Comparison of ENCODE assay signal across 2 cellular contexts in genomic region chr3:8443829-8444791, GRCh38.
TF ChIP-seq lines count a peak whose summit lies in the region.

No MANE protein-coding gene starts in this region.

TF ChIP-seq in A549, 52 proteins besides CTCF, POLR2A, EP300 and RAD21 (continued from another document):
- TF ChIP-seq HES2 (IDR thresholded peaks at IDR 0.05): no peak
- no peak for TF ChIP-seq NFE2L2 (conservative IDR thresholded peaks at IDR 0.05; ENCODE audit: low read length)
- peak; percentile 61; the same call in 1 of the 2 replicates for TF ChIP-seq PBX3 (IDR thresholded peaks at IDR 0.05)
- TF ChIP-seq NR3C1 (IDR thresholded peaks at IDR 0.05): no peak
- no peak for TF ChIP-seq FOXS1 (CRISPR knock-in tag; IDR thresholded peaks at IDR 0.05)
- TF ChIP-seq SREBF2 (IDR thresholded peaks at IDR 0.05): no peak
- TF ChIP-seq HEYL (CRISPR knock-in tag; IDR thresholded peaks at IDR 0.05): peak; percentile 44; the same call in 1 of the 2 replicates
- no peak for TF ChIP-seq USF2 (IDR thresholded peaks at IDR 0.05)
- TF ChIP-seq BHLHE40 (IDR thresholded peaks at IDR 0.05; ENCODE audit: low read depth, low read length): no peak
- no peak for TF ChIP-seq ELK1 (IDR thresholded peaks at IDR 0.05; ENCODE audit: low read depth, low read length)
- no peak for TF ChIP-seq ZNF302 (CRISPR knock-in tag; IDR thresholded peaks at IDR 0.05)
- peak; percentile 84 for TF ChIP-seq MAX (IDR thresholded peaks at IDR 0.05)
- TF ChIP-seq CHD4 (IDR thresholded peaks at IDR 0.05; ENCODE audit: borderline replicate concordance): no peak
- peak; percentile 87 for TF ChIP-seq GATA3 (IDR thresholded peaks at IDR 0.05; ENCODE audit: borderline replicate concordance)
- no peak for TF ChIP-seq FOSL2 (IDR thresholded peaks at IDR 0.05)
- TF ChIP-seq FOSL2 (CRISPR knock-in tag; IDR thresholded peaks at IDR 0.05): peak; percentile 80
- TF ChIP-seq ATOH8 (CRISPR knock-in tag; IDR thresholded peaks at IDR 0.05; ENCODE audit: low read depth): peak; percentile 27; the same call in 1 of the 2 replicates
- TF ChIP-seq RFX5 (IDR thresholded peaks at IDR 0.05): 0 out of 2 replicates have a peak, but pooled peaks have one; percentile 67
- peak; percentile 93 to 95 for TF ChIP-seq JUN (IDR thresholded peaks at IDR 0.05)
- peak; percentile 97 for TF ChIP-seq FOSB (CRISPR knock-in tag; IDR thresholded peaks at IDR 0.05)

TF ChIP-seq in HepG2, 621 proteins besides CTCF, POLR2A, EP300 and RAD21 (continued from another document and continues in another):
- TF ChIP-seq PLRG1 (conservative IDR thresholded peaks at IDR 0.05) (no peak), ZNF569 (CRISPR knock-in tag; IDR thresholded peaks at IDR 0.05; ENCODE audit: borderline replicate concordance) (no peak), KLF12 (CRISPR knock-in tag; IDR thresholded peaks at IDR 0.05; ENCODE audit: borderline replicate concordance) (no peak), ETV5 (CRISPR knock-in tag; IDR thresholded peaks at IDR 0.05; ENCODE audit: borderline replicate concordance) (peak; percentile 94), TIGD3 (CRISPR knock-in tag; IDR thresholded peaks at IDR 0.05; ENCODE audit: borderline replicate concordance) (no peak), NFKBIZ (CRISPR knock-in tag; IDR thresholded peaks at IDR 0.05) (no peak), ZNF629 (CRISPR knock-in tag; conservative IDR thresholded peaks at IDR 0.05) (peak; percentile 29; the same call in 1 of the 2 replicates), THAP11 (CRISPR knock-in tag; IDR thresholded peaks at IDR 0.05) (peak; percentile 49), SALL1 (CRISPR knock-in tag; IDR thresholded peaks at IDR 0.05) (peak; percentile 98), EED (CRISPR knock-in tag; IDR thresholded peaks at IDR 0.05) (no peak), POGZ (CRISPR knock-in tag; IDR thresholded peaks at IDR 0.05) (peak; percentile 90), ZSCAN21 (CRISPR knock-in tag; IDR thresholded peaks at IDR 0.05; ENCODE audit: borderline replicate concordance) (no peak), SNAPC5 (CRISPR knock-in tag; IDR thresholded peaks at IDR 0.05; ENCODE audit: borderline replicate concordance) (0 out of 2 replicates have a peak, but pooled peaks have one; percentile 43), PHF20 (CRISPR knock-in tag; IDR thresholded peaks at IDR 0.05) (no peak), ASH2L (IDR thresholded peaks at IDR 0.05; ENCODE audit: insufficient read length, low read depth, low read length) (peak; percentile 92), SSRP1 (CRISPR knock-in tag; IDR thresholded peaks at IDR 0.05) (no peak; the same call in 1 of the 2 replicates), HIVEP1 (CRISPR knock-in tag; IDR thresholded peaks at IDR 0.05) (0 out of 2 replicates have a peak, but pooled peaks have one; percentile 21), ZGPAT (CRISPR knock-in tag; IDR thresholded peaks at IDR 0.05) (peak; percentile 93), ZNF329 (CRISPR knock-in tag; IDR thresholded peaks at IDR 0.05; ENCODE audit: low read depth) (no peak), FOXC1 (CRISPR knock-in tag; IDR thresholded peaks at IDR 0.05; ENCODE audit: borderline replicate concordance) (no peak), LBX2 (CRISPR knock-in tag; IDR thresholded peaks at IDR 0.05; ENCODE audit: borderline replicate concordance) (no peak), FUBP1 (CRISPR knock-in tag; IDR thresholded peaks at IDR 0.05; ENCODE audit: borderline replicate concordance) (no peak), AFF4 (CRISPR knock-in tag; IDR thresholded peaks at IDR 0.05) (no peak), IRF9 (CRISPR knock-in tag; IDR thresholded peaks at IDR 0.05; ENCODE audit: borderline replicate concordance) (peak; percentile 66; the same call in 1 of the 2 replicates), MYPOP (CRISPR knock-in tag; IDR thresholded peaks at IDR 0.05) (peak; percentile 52; the same call in 1 of the 2 replicates), SP5 (CRISPR knock-in tag; IDR thresholded peaks at IDR 0.05; ENCODE audit: borderline replicate concordance, low read depth) (peak; percentile 69), FOXK1 (CRISPR knock-in tag; IDR thresholded peaks at IDR 0.05; ENCODE audit: borderline replicate concordance, low read depth) (peak; percentile 84; the same call in 1 of the 2 replicates), ZNF878 (CRISPR knock-in tag; IDR thresholded peaks at IDR 0.05) (0 out of 2 replicates have a peak, but pooled peaks have one; percentile 12), SRSF9 (IDR thresholded peaks at IDR 0.05; ENCODE audit: borderline replicate concordance, insufficient read depth, low read depth, low read length, poor library complexity, severe bottlenecking) (no peak), MAF1 (CRISPR knock-in tag; IDR thresholded peaks at IDR 0.05; ENCODE audit: borderline replicate concordance) (no peak), SIN3A (IDR thresholded peaks at IDR 0.05; ENCODE audit: borderline replicate concordance, low read depth, low read length) (peak; percentile 73; the same call in 1 of the 2 replicates), SNAPC2 (CRISPR knock-in tag; IDR thresholded peaks at IDR 0.05) (no peak), ZNF773 (CRISPR knock-in tag; IDR thresholded peaks at IDR 0.05; ENCODE audit: borderline replicate concordance) (no peak), RBM39 (IDR thresholded peaks at IDR 0.05; ENCODE audit: low read depth, low read length, poor library complexity, severe bottlenecking) (no peak), EHMT2 (IDR thresholded peaks at IDR 0.05; ENCODE audit: borderline replicate concordance, low read depth, low read length) (no peak; the same call in 1 of the 2 replicates), TP53 (CRISPR knock-in tag; conservative IDR thresholded peaks at IDR 0.05) (peak; percentile 84), CHD2 (IDR thresholded peaks at IDR 0.05; ENCODE audit: low read depth, low read length) (peak; percentile 15; the same call in 1 of the 2 replicates), ZNF710 (CRISPR knock-in tag; IDR thresholded peaks at IDR 0.05; ENCODE audit: borderline replicate concordance) (peak; percentile 47; the same call in 1 of the 2 replicates), STAT5B (CRISPR knock-in tag; IDR thresholded peaks at IDR 0.05) (no peak), ZSCAN29 (CRISPR knock-in tag; conservative IDR thresholded peaks at IDR 0.05) (no peak), MAX (IDR thresholded peaks at IDR 0.05) (peak; percentile 73), ARNT2 (CRISPR knock-in tag; IDR thresholded peaks at IDR 0.05; ENCODE audit: low read depth) (peak; percentile 56; the same call in 1 of the 2 replicates), GABPA (IDR thresholded peaks at IDR 0.05; ENCODE audit: low read depth, low read length) (no peak), GABPA (CRISPR knock-in tag; IDR thresholded peaks at IDR 0.05; ENCODE audit: low read depth) (peak; percentile 40; the same call in 1 of the 2 replicates), ZNF572 (CRISPR knock-in tag; IDR thresholded peaks at IDR 0.05) (no peak)
